In the genomic region with DNA sequence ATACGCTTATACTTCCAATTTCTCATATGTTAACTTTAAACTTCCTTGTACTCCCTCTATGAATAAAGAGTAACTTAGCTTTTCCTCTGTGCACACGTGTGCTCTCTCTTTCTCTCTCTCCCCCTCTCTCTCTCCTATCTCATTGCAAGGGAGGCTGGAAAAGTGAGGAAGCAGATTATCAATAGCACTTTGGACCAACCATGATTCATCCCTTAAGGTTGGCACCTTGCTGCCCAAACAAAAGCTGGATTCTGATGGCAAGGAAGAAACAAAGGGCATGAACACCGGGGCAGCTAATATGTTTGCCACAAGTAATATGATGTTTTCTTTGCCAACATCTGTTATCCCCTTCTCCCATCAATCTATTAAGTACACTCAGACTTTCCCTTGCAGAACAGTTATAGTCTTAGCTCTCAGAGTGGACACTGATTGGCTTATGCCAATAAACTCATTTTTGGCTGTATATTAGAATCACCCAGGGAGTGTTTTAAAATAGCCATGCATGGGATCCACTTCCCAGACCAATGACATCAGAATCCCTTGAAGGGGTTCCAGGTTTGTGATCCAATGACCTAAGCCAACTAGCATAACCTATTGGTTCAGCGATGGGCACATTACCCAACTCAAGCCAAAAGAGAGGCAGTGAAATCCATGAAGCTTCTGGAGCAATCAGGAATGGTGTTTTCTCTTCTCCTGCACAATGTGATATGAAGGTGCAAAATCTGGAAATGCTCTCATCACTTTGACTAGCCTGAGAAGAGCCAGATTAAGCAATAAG, we compare ENCODE assay signal across 16 cellular contexts.
DNase-seq lines count a peak whose midpoint lies in the region; ATAC-seq, FAIRE-seq and TF ChIP-seq lines count a peak whose summit lies in the region.
"Had no signal": no experiment of that assay in that cellular context is flagged by ENCODE, and none has a peak within 500 bp of the region (broad histone marks: within the 10 kb centered on the region; RNA-seq: fewer than 3 reads in every experiment).

No MANE protein-coding gene starts in this region.

- no peak overlapping the region for H3K27ac ChIP-seq in PC-9

- BruUV-seq in PC-9 (replicated peaks; lab: Mats Ljungman, UMichigan) = no TSS peak

- H3K4me1 ChIP-seq in PC-9 (replicated peaks; ENCODE audit: insufficient read depth) = no peaks in the 10 kb centered on the region; the same call in 1 of the 2 replicates

- no peak for DNase-seq in GM19239 (ENCODE audit: insufficient read length, low spot score)
- DNase-seq in left colon = no peak
- DNase-seq in medulla oblongata (ENCODE audit: extremely low spot score) = peak; percentile 13
- DNase-seq in PC-9 = no peak
- DNase-seq in T-helper 9 cell = no peak
- no peak for DNase-seq in DMS79 treated with DMSO at 0.1 percent for 48 hours (lab: John Stamatoyannopoulos, UW)
- no peak for DNase-seq in NCI-H226
- DNase-seq: C1 segment of cervical spinal cord; CD8-positive, alpha-beta T cell; COR-L47; DMS153; DND-41; GDM1; HCEC 1CT; HFFc6 had no signal

- peaks cover 30% of the 10 kb centered on the region for H3K79me2 ChIP-seq in PC-9 (ENCODE audit: low read depth)

- H3K4me2 ChIP-seq in PC-9 = no peak overlapping the region

- no peaks in the 10 kb centered on the region; the same call in 1 of the 2 replicates for H3K36me3 ChIP-seq in PC-9 (ENCODE audit: low read depth)

- CTCF ChIA-PET in PC-9 (lab: Charles Lee) = no interaction called here

- POLR2A ChIA-PET in PC-9 (lab: Charles Lee; ENCODE audit: unreplicated experiment) = no interaction called here

- no peaks in the 10 kb centered on the region for H3K9me2 ChIP-seq in PC-9 (ENCODE audit: insufficient read depth)

- no peaks in the 10 kb centered on the region for H3K9me3 ChIP-seq in PC-9 (ENCODE audit: insufficient read depth, low read depth)

- H3K27me3 ChIP-seq in PC-9 (ENCODE audit: insufficient read depth, low read depth) = no peaks in the 10 kb centered on the region

- no peak overlapping the region for H3K4me3 ChIP-seq in PC-9

- no peak for TF ChIP-seq CTCF in PC-9 (conservative IDR thresholded peaks at IDR 0.05)

- H4K20me1 ChIP-seq in PC-9 (ENCODE audit: insufficient read depth) = peaks cover 3% of the 10 kb centered on the region; the same call in 1 of the 2 replicates

- peak; percentile 21 for FAIRE-seq in GM19239 (lab: Jason Lieb, UNC)
- FAIRE-seq: D721Med had no signal

- intact Hi-C loops in left colon (cut with DNase I, micrococcal nuclease) (no loop called here), PC-9 (cut with micrococcal nuclease; ENCODE audit: unreplicated experiment) (no loop called here)

- H2AFZ ChIP-seq in PC-9 = no peak overlapping the region

- H3F3A ChIP-seq in PC-9 (ENCODE audit: insufficient read depth, low read depth) = peaks cover 3% of the 10 kb centered on the region; the same call in 1 of the 2 replicates

- peak; percentile 34 for ATAC-seq in left colon
- ATAC-seq: CD8-positive, alpha-beta T cell had no signal
